Comparison of ENCODE assay signal across 20 cellular contexts in the genomic region with DNA sequence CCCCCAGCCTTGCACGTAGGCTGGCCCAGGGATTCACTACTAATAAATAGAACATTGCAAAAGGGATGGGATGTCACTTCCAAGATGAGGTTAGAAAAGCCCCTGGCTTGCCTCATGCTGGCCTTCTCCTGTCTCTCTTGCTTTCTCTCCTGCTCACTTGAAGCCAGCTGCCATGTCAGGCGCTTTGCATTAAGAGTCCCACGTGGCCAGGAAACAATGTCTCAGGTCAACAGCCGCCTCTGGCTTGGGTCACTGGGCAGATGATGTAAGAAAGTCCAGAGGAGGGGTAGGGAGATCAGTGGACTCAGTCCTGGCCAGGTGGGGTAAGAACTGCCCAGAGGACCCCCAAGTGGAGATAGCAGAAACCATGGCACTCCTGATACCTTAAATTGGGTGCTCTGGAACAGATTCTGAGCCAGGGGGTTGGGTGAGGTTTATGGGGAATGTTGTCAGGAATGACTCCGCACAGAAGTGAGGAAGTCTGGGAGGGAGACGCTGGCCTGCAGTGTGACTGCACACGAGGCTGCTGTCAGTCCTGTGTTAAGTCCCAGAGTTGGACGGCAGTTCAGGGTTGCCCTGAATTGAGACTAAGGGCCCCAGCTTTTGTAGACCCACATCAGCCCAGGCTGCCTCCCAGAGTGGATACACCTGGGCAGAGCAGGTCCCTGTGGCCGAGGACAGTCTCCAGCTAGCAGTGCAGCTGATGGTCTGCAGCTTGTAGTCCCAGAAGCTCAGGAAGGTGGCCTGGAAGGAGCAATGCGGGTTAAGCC. TPM values are rescaled to one million over a fixed set of nuclear protein-coding genes. Genes with fewer than 3 reads are reported as not detected.
DNase-seq lines count a peak whose midpoint lies in the region; ATAC-seq and TF ChIP-seq lines count a peak whose summit lies in the region.
"Had no signal": no experiment of that assay in that cellular context is flagged by ENCODE, and none has a peak within 500 bp of the region (broad histone marks: within the 10 kb centered on the region; RNA-seq: fewer than 3 reads in every experiment).

No MANE protein-coding gene starts in this region.

- H3K27ac Mint-ChIP-seq in nephron progenitor cell: no peak overlapping the region
- no peak overlapping the region for H3K27ac Mint-ChIP-seq in mesothelial cell of epicardium

- peaks cover 23% of the 10 kb centered on the region for H3K4me1 Mint-ChIP-seq in nephron progenitor cell
- no peaks in the 10 kb centered on the region for H3K4me1 Mint-ChIP-seq in mesothelial cell of epicardium

- ATAC-seq in heart left ventricle (no peak), GM19463 (IDR thresholded peaks at IDR 0.05; ENCODE audit: unreplicated experiment) (no peak), GM21423 (IDR thresholded peaks at IDR 0.05; ENCODE audit: unreplicated experiment) (no peak)

- H3K9me3 ChIP-seq in left ventricle myocardium inferior (replicated peaks) (no peaks in the 10 kb centered on the region), heart left ventricle (no peaks in the 10 kb centered on the region), skeletal muscle tissue (ENCODE audit: control insufficient read depth in 3 of 3, low read length in 3 of 3) (peaks cover 0 to 1% (median 0%) of the 10 kb centered on the region in 3 donors)
- H3K9me3 ChIP-seq: BE2C, MG63 had no signal

- TF ChIP-seq CTCF in left ventricle myocardium inferior (IDR thresholded peaks at IDR 0.05; ENCODE audit: borderline replicate concordance) (no peak), heart left ventricle (IDR thresholded peaks at IDR 0.05) (no peak), choroid plexus epithelial cell (conservative IDR thresholded peaks at IDR 0.05; ENCODE audit: low read depth, low read length) (no peak), nephron progenitor cell (IDR thresholded peaks at IDR 0.05) (no peak), mesothelial cell of epicardium (IDR thresholded peaks at IDR 0.05; ENCODE audit: unreplicated experiment) (no peak)

- H3K4me1 ChIP-seq in left ventricle myocardium inferior (no peaks in the 10 kb centered on the region), heart left ventricle (no peaks in the 10 kb centered on the region), skeletal muscle tissue (ENCODE audit: control insufficient read depth in 3 of 3, insufficient read depth in 3 of 3, low read length in 3 of 3) (peaks cover 0 to 8% (median 0%) of the 10 kb centered on the region in 3 donors)
- H3K4me1 ChIP-seq: BE2C had no signal

- peak overlapping the region; percentile 65 for H3K27ac ChIP-seq in left ventricle myocardium inferior (replicated peaks)
- peak overlapping the region in 2 of 12 donors; percentile 2 to 14 for H3K27ac ChIP-seq in heart left ventricle
- peak overlapping the region; percentile 3 for H3K27ac ChIP-seq in skeletal muscle tissue (ENCODE audit: low read depth, low read length)
- H3K27ac ChIP-seq: RWPE1 had no signal

- no peak for TF ChIP-seq POLR2A in heart left ventricle (IDR thresholded peaks at IDR 0.05)

- peaks cover 96% of the 10 kb centered on the region for H3K27me3 ChIP-seq in left ventricle myocardium inferior (ENCODE audit: low read depth)
- H3K27me3 ChIP-seq in heart left ventricle: peaks cover 0 to 56% (median 13%) of the 10 kb centered on the region in 9 donors
- peaks cover 9 to 16% (median 10%) of the 10 kb centered on the region in 3 donors for H3K27me3 ChIP-seq in skeletal muscle tissue (ENCODE audit: control insufficient read depth in 3 of 3, insufficient read depth in 3 of 3, low read length in 3 of 3)
- H3K27me3 ChIP-seq: BE2C, MG63 had no signal

- H3K27me3 Mint-ChIP-seq in nephron progenitor cell (ENCODE audit: low read depth, poor library complexity) (peaks cover 10% of the 10 kb centered on the region), mesothelial cell of epicardium (ENCODE audit: low read depth) (peaks cover 35% of the 10 kb centered on the region)

- intact Hi-C loops in left ventricle myocardium inferior (cut with micrococcal nuclease): no loop called here
- intact Hi-C loops in heart left ventricle (cut with DNase I): no loop called here

- whole genome bisulfite sequencing in heart left ventricle, 4 donors: 52 to 58% (median 53%) methylated on average over 8 to 10 of the region's 10 CpGs

- H3K4me3 Mint-ChIP-seq in nephron progenitor cell (peak overlapping the region; percentile 9), mesothelial cell of epicardium (no peak overlapping the region)

- H3K4me3 ChIP-seq in left ventricle myocardium inferior: no peak overlapping the region
- no peak overlapping the region for H3K4me3 ChIP-seq in heart left ventricle
- no peak overlapping the region for H3K4me3 ChIP-seq in choroid plexus epithelial cell (ENCODE audit: low read depth, low read length)
- H3K4me3 ChIP-seq in skeletal muscle tissue (ENCODE audit: low read length in 3 of 3): no peak overlapping the region
- H3K4me3 ChIP-seq: GM12878, MG63 had no signal

- H3K9me3 Mint-ChIP-seq in nephron progenitor cell (no peaks in the 10 kb centered on the region), mesothelial cell of epicardium (no peaks in the 10 kb centered on the region)

- H3K36me3 ChIP-seq in left ventricle myocardium inferior: no peaks in the 10 kb centered on the region
- no peaks in the 10 kb centered on the region for H3K36me3 ChIP-seq in heart left ventricle
- H3K36me3 ChIP-seq in skeletal muscle tissue (ENCODE audit: control insufficient read depth in 3 of 3, insufficient read depth in 3 of 3, low read length in 3 of 3): no peaks in the 10 kb centered on the region
- H3K36me3 ChIP-seq: BE2C, MG63 had no signal

- DNase-seq in left ventricle myocardium inferior: no peak
- DNase-seq in heart left ventricle: no peak
- peak; percentile 17 for DNase-seq in choroid plexus epithelial cell (ENCODE audit: low read depth)
- DNase-seq in nephron progenitor cell: no peak
- DNase-seq in mesothelial cell of epicardium (ENCODE audit: low spot score in 2 of 2, unreplicated experiment in 2 of 2): no peak
- DNase-seq: BE2C, DND-41, MG63, NCI-H1417, NCI-H1694 treated with DMSO at 0.1 percent for 48 hours, NCI-H69, SHP77 treated with DMSO at 0.1 percent for 48 hours had no signal

- no peaks in the 10 kb centered on the region for H3K36me3 Mint-ChIP-seq in nephron progenitor cell (ENCODE audit: low read depth)
- no peaks in the 10 kb centered on the region for H3K36me3 Mint-ChIP-seq in mesothelial cell of epicardium

- no peak overlapping the region for H3K9ac ChIP-seq in skeletal muscle tissue (ENCODE audit: low read depth in 1 of 3, low read length in 3 of 3)

RNA-seq across cellular contexts. Expression of a gene that starts 17.8 kb away (rescaled TPM):
- total RNA-seq in left ventricle myocardium inferior (not detected), heart left ventricle (not detected), skeletal muscle tissue (not detected), mesothelial cell of epicardium (not detected in 3 replicates)
- polyA plus RNA-seq in heart left ventricle: not detected
- total RNA-seq: A673, GM12878, LHCN-M2, NCI-H460 had no signal
- polyA plus RNA-seq: GM12878 had no signal
